29 cellular contexts compared by ENCODE assay signal in genomic region chr9:124950050-124950718, GRCh38. TPM values are rescaled to one million over a fixed set of nuclear protein-coding genes. Genes with fewer than 3 reads are reported as not detected.
DNase-seq lines count a peak whose midpoint lies in the region; ATAC-seq, FAIRE-seq and TF ChIP-seq lines count a peak whose summit lies in the region.
"Had no signal": no experiment of that assay in that cellular context is flagged by ENCODE, and none has a peak within 500 bp of the region (broad histone marks: within the 10 kb centered on the region; RNA-seq: fewer than 3 reads in every experiment).

No MANE protein-coding gene starts in this region.

- peak; percentile 54; the same call in 2 of the 3 replicates for ATAC-seq in GM12878
- ATAC-seq: activated CD8-positive, alpha-beta T cell treated with anti-CD3 and anti-CD28 coated beads for 36 hours; heart right ventricle; right cardiac atrium; T-cell; upper lobe of right lung had no signal

- no peaks in the 10 kb centered on the region for H3K27me3 ChIP-seq in GM12878 (replicated peaks in 1 of 2; ENCODE audit: control insufficient read depth in 2 of 2, insufficient read depth in 2 of 2, low read length in 1 of 2)
- H3K27me3 ChIP-seq: breast epithelium, heart right ventricle, neural progenitor cell, upper lobe of right lung had no signal

- no peak for TF ChIP-seq RAD21 in GM12878 (IDR thresholded peaks at IDR 0.05; ENCODE audit: insufficient read depth, low read depth, low read length)

- H3K27me3 Mint-ChIP-seq in progenitor cell of endocrine pancreas = no peaks in the 10 kb centered on the region
- H3K27me3 Mint-ChIP-seq: activated CD8-positive, alpha-beta T cell treated with anti-CD3 and anti-CD28 coated beads for 36 hours; activated naive CD4-positive, alpha-beta T cell treated with anti-CD3 and anti-CD28 coated beads, Interleukin-2, amount 50 U/mL, for 24 hours; CD4-positive, CD25-positive, alpha-beta regulatory T cell; T-cell had no signal

- H3K79me2 ChIP-seq in GM12878 (ENCODE audit: control insufficient read depth, insufficient read depth, low read length) = no peaks in the 10 kb centered on the region

- no peaks in the 10 kb centered on the region for H3K9me3 Mint-ChIP-seq in progenitor cell of endocrine pancreas (ENCODE audit: low read depth)
- H3K9me3 Mint-ChIP-seq: activated CD8-positive, alpha-beta T cell treated with anti-CD3 and anti-CD28 coated beads for 36 hours; activated naive CD4-positive, alpha-beta T cell treated with anti-CD3 and anti-CD28 coated beads, Interleukin-2, amount 50 U/mL, for 24 hours; activated T-helper 2 cell treated with anti-CD3 and anti-CD28 coated beads, Interferon-gamma antibody, Interleukin-2, Interleukin-4, amounts not matched to agents 10 μg/mL and 5 μg/mL and 100 μg/mL, durations not matched to agents 14 hours and 24 hours and 36 hours; CD4-positive, CD25-positive, alpha-beta regulatory T cell; neural progenitor cell; T-cell had no signal

- FAIRE-seq in GM12878 (lab: Jason Lieb, UNC) = no peak
- FAIRE-seq: colon, D721Med, RCC 7860, TTC549 had no signal

- CTCF ChIA-PET in HEK293 (lab: Yijun Ruan, JAX) = interaction anchor here (0.7 kb wide), 1 partner anchor 194 kb away, joined by 5 read pairs; no protein-coding TSS in a partner anchor
- CTCF ChIA-PET in GM12878 (lab: Yijun Ruan, JAX) = interaction anchor here (0.7 to 1.3 kb wide), 3 partner anchors 17 to 115 kb away, joined by 3 read pairs; no protein-coding TSS in a partner anchor
- CTCF ChIA-PET in RWPE1 (lab: Yijun Ruan, JAX) = interaction anchor here (0.5 to 1.0 kb wide), 3 partner anchors 16 to 31 kb away, joined by 3 to 5 read pairs (median 3); no protein-coding TSS in a partner anchor

- H3K4me3 Mint-ChIP-seq in progenitor cell of endocrine pancreas (ENCODE audit: low read depth) = peak overlapping the region; percentile 36
- H3K4me3 Mint-ChIP-seq: activated CD8-positive, alpha-beta T cell treated with anti-CD3 and anti-CD28 coated beads for 36 hours; activated naive CD4-positive, alpha-beta T cell treated with anti-CD3 and anti-CD28 coated beads, Interleukin-2, amount 50 U/mL, for 24 hours; CD4-positive, CD25-positive, alpha-beta regulatory T cell; neural progenitor cell; T-cell had no signal

- DNase-seq in GM12865 (ENCODE audit: low read depth) (peak; percentile 47), GM12878 (ENCODE audit: low read depth, low spot score) (no peak), progenitor cell of endocrine pancreas (ENCODE audit: low spot score, unreplicated experiment) (no peak), RWPE1 (ENCODE audit: low spot score) (no peak), NCI-H2171 (lab: John Stamatoyannopoulos, UW) (no peak), SW480 (ENCODE audit: low spot score) (no peak)
- DNase-seq: activated CD4-positive, CD25-positive, alpha-beta regulatory T cell treated with anti-CD3 and anti-CD28 coated beads, Interleukin-2, amount 50 U/mL, for 72 hours; activated CD8-positive, alpha-beta T cell treated with anti-CD3 and anti-CD28 coated beads for 36 hours; amygdala; CD4-positive, CD25-positive, alpha-beta regulatory T cell; heart right ventricle; kidney glomerular epithelial cell; NCI-H2029; NCI-H526; NK-92 treated with Interleukin-12 subunit alpha and Interleukin-12 subunit beta, amount 100 ng/mL, for 24 hours; stimulated activated CD4-positive, alpha-beta T cell treated with anti-CD3 and anti-CD28 coated beads, Interleukin-4, amount 100 ng/mL, for 1 hour; T-cell; upper lobe of right lung had no signal

- H3K4me1 ChIP-seq in HEK293 (ENCODE audit: control insufficient read depth, insufficient read depth, low read length) (no peaks in the 10 kb centered on the region), GM12878 (ENCODE audit: control insufficient read depth, insufficient read depth, low read length) (peaks cover 4% of the 10 kb centered on the region; the same call in 1 of the 2 replicates)
- H3K4me1 ChIP-seq: breast epithelium, heart right ventricle, neural progenitor cell, upper lobe of right lung had no signal

- no peak overlapping the region for H3K27ac ChIP-seq in HEK293 (ENCODE audit: extremely low read depth, low read depth, low read length)
- no peak overlapping the region; the same call in 1 of the 2 replicates for H3K27ac ChIP-seq in GM12878 (ENCODE audit: control insufficient read depth, insufficient read depth)
- H3K27ac ChIP-seq in RWPE1 = no peak overlapping the region
- H3K27ac ChIP-seq: breast epithelium, heart right ventricle, neural progenitor cell, upper lobe of right lung had no signal

- H4K20me1 ChIP-seq in GM12878 (ENCODE audit: control insufficient read depth, insufficient read depth) = no peaks in the 10 kb centered on the region

- H3K9me3 ChIP-seq in HEK293 (ENCODE audit: control insufficient read depth, insufficient read depth, low read depth, low read length) (no peaks in the 10 kb centered on the region), GM12878 (replicated peaks; ENCODE audit: control insufficient read depth, insufficient read depth, low read length) (no peaks in the 10 kb centered on the region)
- H3K9me3 ChIP-seq: breast epithelium, heart right ventricle, upper lobe of right lung had no signal

- no TSS peak for BruUV-seq in GM12878 (replicated peaks; lab: Mats Ljungman, UMichigan)

- RAD21 ChIA-PET in GM12878 (lab: Charles Lee; ENCODE audit: unreplicated experiment) = no interaction called here

- POLR2A ChIA-PET in HEK293 (lab: Yijun Ruan, JAX) (no interaction called here), GM12878 (lab: Charles Lee) (interaction anchor here (0.7 to 1.2 kb wide), 2 partner anchors 18 to 293 kb away, joined by 3 to 6 read pairs; no protein-coding TSS in a partner anchor), RWPE1 (lab: Yijun Ruan, JAX; ENCODE audit: low non-redundant PET) (interaction anchor here (1.4 kb wide), 1 partner anchor 9 kb away, joined by 3 read pairs; the partner anchor contains the start of gene GOLGA1)

- H3K36me3 Mint-ChIP-seq in progenitor cell of endocrine pancreas (ENCODE audit: insufficient read depth) = peaks cover 8% of the 10 kb centered on the region

- TF ChIP-seq POLR2A in GM12878 (IDR thresholded peaks at IDR 0.05; ENCODE audit: low read depth, low read length) = no peak

- intact Hi-C loops in GM12878 (cut with micrococcal nuclease; ENCODE audit: unreplicated experiment) = no loop called here

- in situ Hi-C loops in GM12878 (cut with MboI) = no loop called here

- H2AFZ ChIP-seq in GM12878 (ENCODE audit: control insufficient read depth, low read depth, low read length) = no peak overlapping the region
- H2AFZ ChIP-seq: neural progenitor cell had no signal

- WGBS in GM12878 (ENCODE audit: insufficient coverage, insufficient replicate concordance, low lambda C conversion rate, missing lambda C conversion rate) = 28% methylated on average over 3 of the region's 3 CpGs

- TF ChIP-seq EP300 in GM12878 (IDR thresholded peaks at IDR 0.05; ENCODE audit: borderline replicate concordance in 1 of 2, control insufficient read depth in 1 of 2, low read depth in 2 of 2, low read length in 2 of 2) = no peak

- H3K4me3 ChIP-seq in GM12865 (ENCODE audit: low read depth, low read length) (no peak overlapping the region), HEK293 (ENCODE audit: low read depth, low read length) (no peak overlapping the region), GM12878 (no peak overlapping the region)
- H3K4me3 ChIP-seq: breast epithelium, heart right ventricle, lung, neural progenitor cell, upper lobe of right lung had no signal

- H3K27ac Mint-ChIP-seq in progenitor cell of endocrine pancreas = peak overlapping the region; percentile 85
- H3K27ac Mint-ChIP-seq: activated CD8-positive, alpha-beta T cell treated with anti-CD3 and anti-CD28 coated beads for 36 hours; activated naive CD4-positive, alpha-beta T cell treated with anti-CD3 and anti-CD28 coated beads, Interleukin-2, amount 50 U/mL, for 24 hours; activated T-helper 2 cell treated with anti-CD3 and anti-CD28 coated beads, Interferon-gamma antibody, Interleukin-2, Interleukin-4, amounts not matched to agents 10 μg/mL and 5 μg/mL and 100 μg/mL, durations not matched to agents 14 hours and 24 hours and 36 hours; neural progenitor cell had no signal

- SMC1A ChIA-PET in GM12878 (lab: Charles Lee; ENCODE audit: uncharacterized antibody, unreplicated experiment) = interaction anchor here (0.5 to 2.1 kb wide), 7 partner anchors 9 to 194 kb away, joined by 3 to 6 read pairs (median 3); no protein-coding TSS in a partner anchor

- peaks cover 12% of the 10 kb centered on the region for H3K4me1 Mint-ChIP-seq in progenitor cell of endocrine pancreas (ENCODE audit: low read depth)
- H3K4me1 Mint-ChIP-seq: activated naive CD4-positive, alpha-beta T cell treated with anti-CD3 and anti-CD28 coated beads, Interleukin-2, amount 50 U/mL, for 24 hours; neural progenitor cell had no signal

- H3K36me3 ChIP-seq in HEK293 (ENCODE audit: control insufficient read depth in 2 of 2, insufficient read depth in 1 of 2, low read length in 2 of 2) = no peaks in the 10 kb centered on the region; a peak in 1 of 3 replicates
- H3K36me3 ChIP-seq in GM12878 (ENCODE audit: control insufficient read depth in 2 of 2, insufficient read depth in 2 of 2, low read length in 1 of 2) = no peaks in the 10 kb centered on the region
- H3K36me3 ChIP-seq: breast epithelium, neural progenitor cell, upper lobe of right lung had no signal

- no peak overlapping the region; the same call in 1 of the 2 replicates for H3K4me2 ChIP-seq in GM12878 (ENCODE audit: control insufficient read depth, insufficient read depth)
- H3K4me2 ChIP-seq: neural progenitor cell had no signal

- no peak overlapping the region for H3K9ac ChIP-seq in GM12878 (ENCODE audit: control insufficient read depth, insufficient read depth, low read length)
- H3K9ac ChIP-seq: neural progenitor cell had no signal

- TF ChIP-seq CTCF in GM12865 (IDR thresholded peaks at IDR 0.05; ENCODE audit: insufficient read depth, low read depth, low read length, missing control alignments) (no peak), HEK293 (tag by site-specific recombination; IDR thresholded peaks at IDR 0.05) (no peak), GM12878 (IDR thresholded peaks at IDR 0.05 in 2 of 3, conservative IDR thresholded peaks at IDR 0.05 in 1 of 3; ENCODE audit: control insufficient read depth in 2 of 3, extremely low read depth in 1 of 3, insufficient read depth in 1 of 3, low read depth in 3 of 3, low read length in 3 of 3) (no peak), progenitor cell of endocrine pancreas (IDR thresholded peaks at IDR 0.05; ENCODE audit: unreplicated experiment) (no peak), RWPE1 (conservative IDR thresholded peaks at IDR 0.05; ENCODE audit: low read depth) (no peak)

RNA-seq across cellular contexts. Expression of gene GOLGA1, which starts 9.3 kb away (rescaled TPM):
- total RNA-seq in GM12878 (2013; cell fraction: nucleolus; rRNA removed) = 50.3 and 56.8 TPM in 2 replicates
- total RNA-seq in GM12878 (2014; rRNA removed) = 8.5 and 9.8 TPM in 2 replicates
- 5.4 and 5.6 TPM in 2 replicates for total RNA-seq in GM12878 (2014; rRNA removed; fragmentation: Illumina TruSeq; extraction: Trizol)
- total RNA-seq in GM12878 (2021) = 9.2 and 9.6 TPM in 2 replicates
- polyA plus RNA-seq in GM12878 (2011; ENCODE audit: low read depth) = 4.3 TPM
- polyA plus RNA-seq in GM12878 (2011; rRNA removed) = 14.1 and 18.8 TPM in 2 replicates
- polyA plus RNA-seq in GM12878 (2011; cell fraction: cytosol; rRNA removed) = 11.3 and 15.5 TPM in 2 replicates
- polyA plus RNA-seq in GM12878 (2011; cell fraction: nucleus; rRNA removed) = 67.6 and 70.4 TPM in 2 replicates
- 5.4 and 9.8 TPM in 2 replicates for polyA plus RNA-seq in GM12878 (2012)
- polyA plus RNA-seq in GM12878 (2014; fragmentation: Illumina TruSeq; extraction: Trizol) = 7.8 and 8.8 TPM in 2 replicates
- polyA plus RNA-seq in GM12878 (2014; fragmentation: Nextera tagmentation; extraction: Ambion mirVana) = 1 to 10 TPM; 2.9 to 3.0 TPM
- polyA plus RNA-seq in GM12878 (2014; rRNA removed) = 9.5 and 11.0 TPM in 2 replicates
- polyA plus RNA-seq in GM12878 (2016; fragmentation: Nextera tagmentation; extraction: Ambion mirVana) = 1 to 10 TPM; 7.8 to 8.4 TPM
- polyA minus RNA-seq in GM12878 (2011; rRNA and poly(A)+ RNA removed) = 14.3 and 16.7 TPM in 2 replicates
- polyA minus RNA-seq in GM12878 (2011; cell fraction: cytosol; rRNA and poly(A)+ RNA removed) = 5.9 and 8.7 TPM in 2 replicates
- polyA minus RNA-seq in GM12878 (2011; cell fraction: nucleus; rRNA and poly(A)+ RNA removed) = 10.4 and 16.5 TPM in 2 replicates
- total RNA-seq in progenitor cell of endocrine pancreas = 19.4 and 20.9 TPM in 2 replicates
